In the genomic region with DNA sequence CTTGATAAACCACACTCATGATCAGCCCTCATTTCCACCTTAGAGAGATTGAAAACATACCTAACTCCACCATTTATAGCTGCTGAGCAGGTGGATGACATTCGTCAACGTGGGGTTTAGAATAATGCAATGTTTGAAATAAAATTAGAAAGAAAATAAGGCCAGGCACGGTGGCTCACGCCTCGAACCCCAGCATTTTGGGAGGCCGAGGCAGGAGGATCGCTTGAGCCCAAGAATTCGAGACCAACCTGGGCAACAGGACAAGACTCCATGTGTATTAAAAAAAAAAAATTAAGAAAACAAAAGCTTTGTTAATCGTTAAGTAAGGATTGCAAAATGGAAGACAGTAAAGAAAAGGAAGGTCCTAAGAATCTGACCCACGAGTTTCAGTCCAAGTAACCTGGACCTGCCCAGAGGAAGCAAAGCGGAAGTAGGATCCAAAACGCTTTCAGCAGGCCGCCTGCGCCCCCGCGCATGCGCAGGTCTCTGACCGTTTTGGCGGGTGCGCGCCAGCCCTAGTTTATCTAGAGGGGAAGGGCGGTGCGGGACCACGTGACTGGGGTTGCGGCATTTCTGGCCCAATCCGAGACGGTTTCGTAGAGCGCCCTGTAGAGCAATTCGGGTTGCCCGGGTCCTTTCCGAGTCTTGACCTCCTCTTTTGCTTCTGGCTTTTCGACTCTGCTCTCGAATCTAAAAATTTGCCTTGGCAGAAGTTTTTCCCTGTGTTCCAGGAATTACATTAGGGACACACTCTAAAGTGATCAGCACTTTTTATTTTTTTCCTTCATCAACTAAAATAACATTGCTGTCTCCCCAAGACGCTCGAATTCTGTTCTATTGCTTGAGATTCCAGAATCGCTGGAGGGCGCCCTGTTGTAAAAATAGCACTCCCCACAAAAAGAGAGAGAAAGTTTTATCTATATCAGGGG, we compare ENCODE assay signal across 9 cellular contexts. TPM values are rescaled to one million over a fixed set of nuclear protein-coding genes. Genes with fewer than 3 reads are reported as not detected.
DNase-seq lines count a peak whose midpoint lies in the region; ATAC-seq and TF ChIP-seq lines count a peak whose summit lies in the region.
"Had no signal": no experiment of that assay in that cellular context is flagged by ENCODE, and none has a peak within 500 bp of the region (broad histone marks: within the 10 kb centered on the region; RNA-seq: fewer than 3 reads in every experiment).

No MANE protein-coding gene starts in this region.

- ATAC-seq in GM19395 (IDR thresholded peaks at IDR 0.05; ENCODE audit: unreplicated experiment) (peak; percentile 91), PC-3 (no peak)
- ATAC-seq in naive thymus-derived CD4-positive, alpha-beta T cell, result peak; percentile 100
- ATAC-seq in stimulated activated memory B cell treated with anti-CD40 and anti-IgM and Interleukin-4, amounts not matched to agents 10 μg/mL and 1 μg/mL and 100 μg/mL, for 72 hours, result peak; percentile 100

- H3K4me3 Mint-ChIP-seq in naive thymus-derived CD4-positive, alpha-beta T cell, result peak overlapping the region; percentile 75 to 95 (median 92)
- H3K4me3 Mint-ChIP-seq in stimulated activated memory B cell treated with anti-CD40 and anti-IgM and Interleukin-4, amounts not matched to agents 10 μg/mL and 1 μg/mL and 100 μg/mL, for 72 hours, result peak overlapping the region; percentile 83

- CTCF ChIA-PET in PC-3 (lab: Charles Lee), result no interaction called here
- CTCF ChIA-PET in naive thymus-derived CD4-positive, alpha-beta T cell (lab: Charles Lee), result interaction anchor here (0.6 to 1.3 kb wide), 4 partner anchors 15 to 145 kb away, joined by 3 to 5 read pairs (median 4); partner anchors contain the start of gene VPS45

- POLR2A ChIA-PET in PC-3 (lab: Charles Lee; ENCODE audit: unreplicated experiment), result no interaction called here
- POLR2A ChIA-PET in naive thymus-derived CD4-positive, alpha-beta T cell (lab: Charles Lee), result interaction anchor here (0.5 to 1.9 kb wide), 11 partner anchors 13 to 366 kb away, joined by 3 to 21 read pairs (median 4); partner anchors contain the start of genes ANP32E, MCL1 and PLEKHO1

- H3K4me2 ChIP-seq in PC-3 (ENCODE audit: low read length) (peak overlapping the region; percentile 20; the same call in 1 of the 2 replicates), fibroblast of lung (ENCODE audit: extremely low read depth, insufficient read depth, low read length) (peak overlapping the region; percentile 66)

- H3K9me3 ChIP-seq in PC-3 (ENCODE audit: low read length) (no peaks in the 10 kb centered on the region), fibroblast of lung (ENCODE audit: control insufficient read depth, insufficient read depth, low read depth, low read length) (no peaks in the 10 kb centered on the region)
- no peaks in the 10 kb centered on the region for H3K9me3 ChIP-seq in naive thymus-derived CD4-positive, alpha-beta T cell (ENCODE audit: control insufficient read depth in 2 of 3, low read length in 3 of 3)

- TF ChIP-seq CTCF in PC-3 (conservative IDR thresholded peaks at IDR 0.05; ENCODE audit: low read depth, low read length) (no peak), fibroblast of lung (conservative IDR thresholded peaks at IDR 0.05 in 1 of 2, IDR thresholded peaks at IDR 0.05 in 1 of 2; ENCODE audit: low read depth in 1 of 2, low read length in 2 of 2) (peak; percentile 36 to 43)

- no peaks in the 10 kb centered on the region for H3F3A ChIP-seq in PC-3 (ENCODE audit: low read length, unreplicated experiment)

- H3K36me3 ChIP-seq in PC-3 (ENCODE audit: low read depth, low read length), result no peaks in the 10 kb centered on the region
- no peaks in the 10 kb centered on the region for H3K36me3 ChIP-seq in fibroblast of lung (ENCODE audit: control insufficient read depth, insufficient read depth, low read length)
- no peaks in the 10 kb centered on the region for H3K36me3 ChIP-seq in naive thymus-derived CD4-positive, alpha-beta T cell (ENCODE audit: control insufficient read depth in 2 of 3, insufficient read depth in 3 of 3, low read length in 3 of 3)

- peaks cover 5 to 19% (median 18%) of the 10 kb centered on the region in 7 donors for H3K4me1 Mint-ChIP-seq in naive thymus-derived CD4-positive, alpha-beta T cell
- H3K4me1 Mint-ChIP-seq in stimulated activated memory B cell treated with anti-CD40 and anti-IgM and Interleukin-4, amounts not matched to agents 10 μg/mL and 1 μg/mL and 100 μg/mL, for 72 hours, result peaks cover 11% of the 10 kb centered on the region

- H3K9ac ChIP-seq in PC-3 (ENCODE audit: low read length) (no peak overlapping the region), fibroblast of lung (ENCODE audit: insufficient read depth, low read length) (no peak overlapping the region)

- no peaks in the 10 kb centered on the region for H3K4me1 ChIP-seq in PC-3 (ENCODE audit: insufficient read depth, low read length)
- no peaks in the 10 kb centered on the region for H3K4me1 ChIP-seq in fibroblast of lung (ENCODE audit: control insufficient read depth, extremely low read depth, insufficient read depth, low read length)
- peaks cover 6% of the 10 kb centered on the region in 2 donors for H3K4me1 ChIP-seq in naive thymus-derived CD4-positive, alpha-beta T cell (ENCODE audit: control insufficient read depth in 2 of 2, insufficient read depth in 2 of 2, low read length in 2 of 2)

- H3K27me3 ChIP-seq in PC-3 (ENCODE audit: low read length) (no peaks in the 10 kb centered on the region), fibroblast of lung (ENCODE audit: control insufficient read depth, insufficient read depth, low read length) (no peaks in the 10 kb centered on the region)
- H3K27me3 ChIP-seq in naive thymus-derived CD4-positive, alpha-beta T cell (ENCODE audit: control insufficient read depth in 2 of 2, insufficient read depth in 2 of 2, low read length in 2 of 2), result no peaks in the 10 kb centered on the region

- H2AFZ ChIP-seq in PC-3 (ENCODE audit: low read length) (peak overlapping the region; percentile 45; the same call in 1 of the 2 replicates), fibroblast of lung (ENCODE audit: low read length) (peak overlapping the region; percentile 63)

- H3K9me3 Mint-ChIP-seq in naive thymus-derived CD4-positive, alpha-beta T cell, result no peaks in the 10 kb centered on the region
- no peaks in the 10 kb centered on the region for H3K9me3 Mint-ChIP-seq in stimulated activated memory B cell treated with anti-CD40 and anti-IgM and Interleukin-4, amounts not matched to agents 10 μg/mL and 1 μg/mL and 100 μg/mL, for 72 hours

- H3K27ac ChIP-seq in PC-3 (ENCODE audit: low read length), result no peak overlapping the region
- H3K27ac ChIP-seq in fibroblast of lung (ENCODE audit: insufficient read depth, low read length), result peak overlapping the region; percentile 46
- peak overlapping the region; percentile 69 for H3K27ac ChIP-seq in naive thymus-derived CD4-positive, alpha-beta T cell (ENCODE audit: low read depth, low read length)

- peak overlapping the region; percentile 84 to 98 (median 97) for H3K27ac Mint-ChIP-seq in naive thymus-derived CD4-positive, alpha-beta T cell
- peak overlapping the region; percentile 92 for H3K27ac Mint-ChIP-seq in stimulated activated memory B cell treated with anti-CD40 and anti-IgM and Interleukin-4, amounts not matched to agents 10 μg/mL and 1 μg/mL and 100 μg/mL, for 72 hours

- DNase-seq in C1 segment of cervical spinal cord (lab: John Stamatoyannopoulos, UW) (peak; percentile 61 to 95 (median 91)), HT-29 (ENCODE audit: low spot score) (peak; percentile 92), PC-3 (peak; percentile 45), fibroblast of lung (ENCODE audit: low read depth in 2 of 2) (peak; percentile 89 to 95)
- peak; percentile 81 to 83 for DNase-seq in activated T-helper 1 cell treated with anti-CD3 and anti-CD28 coated beads, Interleukin-2, amount 50 U/mL, for 16 hours (ENCODE audit: low read depth in 1 of 2, low spot score in 1 of 2)
- DNase-seq in naive thymus-derived CD4-positive, alpha-beta T cell, result peak; percentile 72 to 92 (median 88)

- intact Hi-C loops in PC-3 (cut with micrococcal nuclease), result no loop called here
- intact Hi-C loops in naive thymus-derived CD4-positive, alpha-beta T cell (cut with micrococcal nuclease), result loop anchor here (1.0 to 2.0 kb wide), 7 partner anchors 8 to 416 kb away; partner anchors contain the start of genes ENSA (in 1 of the 2) and VPS45 (in 1 of the 2)

- no peaks in the 10 kb centered on the region for H3K36me3 Mint-ChIP-seq in naive thymus-derived CD4-positive, alpha-beta T cell
- H3K36me3 Mint-ChIP-seq in stimulated activated memory B cell treated with anti-CD40 and anti-IgM and Interleukin-4, amounts not matched to agents 10 μg/mL and 1 μg/mL and 100 μg/mL, for 72 hours, result no peaks in the 10 kb centered on the region

- no peaks in the 10 kb centered on the region for H3K9me2 ChIP-seq in PC-3 (replicated peaks; ENCODE audit: low read length)

- H3K27me3 Mint-ChIP-seq in naive thymus-derived CD4-positive, alpha-beta T cell, result peaks cover 0 to 11% (median 0%) of the 10 kb centered on the region in 5 donors
- no peaks in the 10 kb centered on the region for H3K27me3 Mint-ChIP-seq in stimulated activated memory B cell treated with anti-CD40 and anti-IgM and Interleukin-4, amounts not matched to agents 10 μg/mL and 1 μg/mL and 100 μg/mL, for 72 hours

- H3K79me2 ChIP-seq in PC-3 (ENCODE audit: low read length), result no peaks in the 10 kb centered on the region
- H3K79me2 ChIP-seq in fibroblast of lung (ENCODE audit: control insufficient read depth, insufficient read depth, low read length), result no peaks in the 10 kb centered on the region

- H3K4me3 ChIP-seq in PC-3 (ENCODE audit: low read length) (no peak overlapping the region), fibroblast of lung (replicated peaks in 1 of 4; ENCODE audit: control extremely low read depth in 1 of 4, insufficient read depth in 1 of 4, low read depth in 3 of 4, low read length in 4 of 4) (peak overlapping the region in 3 of 4 experiments; percentile 15 to 89 (median 62))
- peak overlapping the region; percentile 59 for H3K4me3 ChIP-seq in naive thymus-derived CD4-positive, alpha-beta T cell (ENCODE audit: low read length)

- no TSS peak for BruUV-seq in PC-3 (replicated peaks; lab: Mats Ljungman, UMichigan)

- H4K20me1 ChIP-seq in PC-3 (ENCODE audit: low read length) (no peaks in the 10 kb centered on the region), fibroblast of lung (ENCODE audit: control insufficient read depth, extremely low read depth, insufficient read depth, low read length) (no peaks in the 10 kb centered on the region)

RNA-seq across cellular contexts. Expression of gene ANP32E, which starts 22.5 kb away (rescaled TPM):
- total RNA-seq in HT-29 (2014; rRNA removed; shearing (Covaris generic)), result 12.7 and 16.4 TPM in 2 replicates
- total RNA-seq in PC-3 (2014; rRNA removed) (42.0 and 47.4 TPM in 2 replicates), fibroblast of lung (17.5 and 24.6 TPM in 2 replicates)
- 22.4 and 29.2 TPM in 2 replicates for polyA plus RNA-seq in fibroblast of lung
- polyA plus RNA-seq in fibroblast of lung (2012), result 37.8 and 55.1 TPM in 2 replicates
- polyA minus RNA-seq in fibroblast of lung (ENCODE audit: low replicate concordance), result 2.6 and 20.9 TPM in 2 replicates
- total RNA-seq in naive thymus-derived CD4-positive, alpha-beta T cell, result 100 to 1,000 TPM in 1 of 5 experiments, 10 to 100 TPM in 4; 35.6 to 156 (median 44.8) TPM
- 10 to 100 TPM; 41.4 to 56.4 TPM for polyA plus RNA-seq in naive thymus-derived CD4-positive, alpha-beta T cell

RNA-seq across cellular contexts. Expression of gene CA14, which starts 44.1 kb away (rescaled TPM):
- total RNA-seq in HT-29 (2014; rRNA removed; shearing (Covaris generic)), result 0.63 TPM in 1 of 2 replicates, not detected in the other
- total RNA-seq in PC-3 (2014; rRNA removed) (not detected in 2 replicates), fibroblast of lung (not detected in 2 replicates)
- 0.08 TPM in 1 of 2 replicates, not detected in the other for polyA plus RNA-seq in fibroblast of lung
- 0.14 TPM in 1 of 2 replicates, not detected in the other for polyA plus RNA-seq in fibroblast of lung (2012)
- not detected in 2 replicates for polyA minus RNA-seq in fibroblast of lung (ENCODE audit: low replicate concordance)
- not detected for total RNA-seq in naive thymus-derived CD4-positive, alpha-beta T cell
- 1 to 10 TPM in 1 of 2 donors, under 1 TPM in 1; 0.35 to 1.7 TPM for polyA plus RNA-seq in naive thymus-derived CD4-positive, alpha-beta T cell
- total RNA-seq: activated CD8-positive, alpha-beta memory T cell treated with anti-CD3 and anti-CD28 coated beads for 36 hours had no signal

RNA-seq across cellular contexts. Expression of gene APH1A, which starts 55.4 kb away (rescaled TPM):
- total RNA-seq in HT-29 (2014; rRNA removed; shearing (Covaris generic)), result 117 and 138 TPM in 2 replicates
- total RNA-seq in PC-3 (2014; rRNA removed) (211 and 222 TPM in 2 replicates), fibroblast of lung (81.4 and 84.7 TPM in 2 replicates)
- 125 and 136 TPM in 2 replicates for polyA plus RNA-seq in fibroblast of lung
- 82.6 and 100 TPM in 2 replicates for polyA plus RNA-seq in fibroblast of lung (2012)
- polyA minus RNA-seq in fibroblast of lung (ENCODE audit: low replicate concordance), result 159 and 219 TPM in 2 replicates
- total RNA-seq in naive thymus-derived CD4-positive, alpha-beta T cell, result 100 to 1,000 TPM; 112 to 143 (median 127) TPM
- 10 to 100 TPM; 70.7 to 81.4 TPM for polyA plus RNA-seq in naive thymus-derived CD4-positive, alpha-beta T cell

RNA-seq across cellular contexts. Expression of gene C1orf54, which starts 59.2 kb away (rescaled TPM):
- total RNA-seq in HT-29 (2014; rRNA removed; shearing (Covaris generic)), result 0.20 and 0.29 TPM in 2 replicates
- total RNA-seq in PC-3 (2014; rRNA removed) (0.98 TPM in 1 of 2 replicates, not detected in the other), fibroblast of lung (32.0 and 36.5 TPM in 2 replicates)
- polyA plus RNA-seq in fibroblast of lung, result 16.3 and 42.8 TPM in 2 replicates
- polyA plus RNA-seq in fibroblast of lung (2012), result 18.4 and 38.7 TPM in 2 replicates
- polyA minus RNA-seq in fibroblast of lung (ENCODE audit: low replicate concordance), result 8.1 TPM in 1 of 2 replicates, not detected in the other
- total RNA-seq in naive thymus-derived CD4-positive, alpha-beta T cell, result 1 to 10 TPM; 1.5 to 7.8 (median 4.3) TPM
- 1 to 10 TPM; 2.7 to 5.6 TPM for polyA plus RNA-seq in naive thymus-derived CD4-positive, alpha-beta T cell
